22 cellular contexts compared by ENCODE assay signal in the genomic region with DNA sequence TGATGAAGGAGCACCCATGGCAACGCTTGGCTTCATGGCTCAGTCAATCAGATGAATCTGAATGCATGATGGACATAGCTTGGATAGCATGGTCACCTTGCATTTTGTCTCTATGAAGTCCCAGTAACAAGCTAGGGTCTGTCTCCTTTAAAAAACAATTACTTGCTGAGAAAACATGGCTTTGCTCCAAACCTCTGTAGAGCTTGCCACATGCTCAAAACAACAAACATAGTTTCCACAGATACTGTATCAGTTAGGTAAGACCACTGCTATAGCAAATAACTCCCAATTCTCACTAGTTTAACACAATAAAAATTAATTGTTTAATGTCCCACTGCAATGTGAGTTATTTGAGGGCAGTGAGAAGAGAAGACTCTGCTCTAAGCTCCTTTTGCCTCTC.
"Had no signal": no experiment of that assay in that cellular context is flagged by ENCODE, and none has a peak within 500 bp of the region (broad histone marks: within the 10 kb centered on the region; RNA-seq: fewer than 3 reads in every experiment).

No MANE protein-coding gene starts in this region.

- H3K9me3 Mint-ChIP-seq: activated T-helper 1 cell treated with anti-CD3 and anti-CD28 coated beads, Interleukin-12 subunit alpha, Interleukin-12 subunit beta, Interleukin-2, Interleukin-4 antibody, amounts not matched to agents 30 ng/mL and 10 ng/mL and 1 ng/mL, durations not matched to agents 14 hours and 24 hours and 36 hours had no signal

- H3K27me3 Mint-ChIP-seq: natural killer cell treated with Interleukin-12 subunit alpha and Interleukin-12 subunit beta and Interleukin-15 and Interleukin-18, amount 100 ng/mL, for 72 hours had no signal

- FAIRE-seq: astrocyte, endothelial cell of umbilical vein, small intestine had no signal

- H3K36me3 Mint-ChIP-seq: natural killer cell treated with Interleukin-12 subunit alpha and Interleukin-12 subunit beta and Interleukin-15 and Interleukin-18, amount 100 ng/mL, for 72 hours had no signal

- H3K27me3 ChIP-seq: tibial nerve, uterus had no signal

- H3K36me3 ChIP-seq: tibial nerve, uterus had no signal

- H3K4me3 ChIP-seq: tibial nerve, uterus had no signal

- H3K4me3 Mint-ChIP-seq: activated T-helper 1 cell treated with anti-CD3 and anti-CD28 coated beads, Interleukin-12 subunit alpha, Interleukin-12 subunit beta, Interleukin-2, Interleukin-4 antibody, amounts not matched to agents 30 ng/mL and 10 ng/mL and 1 ng/mL, durations not matched to agents 14 hours and 24 hours and 36 hours; natural killer cell treated with Interleukin-12 subunit alpha and Interleukin-12 subunit beta and Interleukin-15 and Interleukin-18, amount 100 ng/mL, for 72 hours had no signal

- H3K9me3 ChIP-seq: tibial nerve, uterus had no signal

- H3K27ac ChIP-seq: tibial nerve, uterus had no signal

- ATAC-seq: left ventricle myocardium superior; natural killer cell treated with Interleukin-12 subunit alpha and Interleukin-12 subunit beta and Interleukin-15 and Interleukin-18, amount 100 ng/mL, for 72 hours had no signal

- H3K27ac Mint-ChIP-seq: activated T-helper 1 cell treated with anti-CD3 and anti-CD28 coated beads, Interleukin-12 subunit alpha, Interleukin-12 subunit beta, Interleukin-2, Interleukin-4 antibody, amounts not matched to agents 30 ng/mL and 10 ng/mL and 1 ng/mL, durations not matched to agents 14 hours and 24 hours and 36 hours; natural killer cell treated with Interleukin-12 subunit alpha and Interleukin-12 subunit beta and Interleukin-15 and Interleukin-18, amount 100 ng/mL, for 72 hours had no signal

- H3K4me1 ChIP-seq: uterus had no signal

- DNase-seq: activated CD4-positive, alpha-beta T cell treated with anti-CD3 and anti-CD28 coated beads, Interleukin-2, amount 50 U/mL, for 1 hour; activated CD4-positive, CD25-positive, alpha-beta regulatory T cell; activated CD8-positive, alpha-beta memory T cell treated with anti-CD3 and anti-CD28 coated beads for 24 hours; activated naive CD4-positive, alpha-beta T cell; central memory CD4-positive, alpha-beta T cell; cortex of kidney; effector CD4-positive, alpha-beta T cell; foreskin fibroblast; hypothalamus; left ventricle myocardium superior; mesendoderm; posterior cingulate gyrus; small intestine; stimulated activated CD4-positive, alpha-beta T cell treated with anti-CD3 and anti-CD28 coated beads, Interleukin-4, amount 100 ng/mL, for 24 hours; stimulated activated naive CD4-positive, alpha-beta T cell treated with Interleukin-2 at 50 U/mL for 16 hours; substantia nigra; uterus had no signal
